ENCODE assay signal across 8 cellular contexts in the genomic region with DNA sequence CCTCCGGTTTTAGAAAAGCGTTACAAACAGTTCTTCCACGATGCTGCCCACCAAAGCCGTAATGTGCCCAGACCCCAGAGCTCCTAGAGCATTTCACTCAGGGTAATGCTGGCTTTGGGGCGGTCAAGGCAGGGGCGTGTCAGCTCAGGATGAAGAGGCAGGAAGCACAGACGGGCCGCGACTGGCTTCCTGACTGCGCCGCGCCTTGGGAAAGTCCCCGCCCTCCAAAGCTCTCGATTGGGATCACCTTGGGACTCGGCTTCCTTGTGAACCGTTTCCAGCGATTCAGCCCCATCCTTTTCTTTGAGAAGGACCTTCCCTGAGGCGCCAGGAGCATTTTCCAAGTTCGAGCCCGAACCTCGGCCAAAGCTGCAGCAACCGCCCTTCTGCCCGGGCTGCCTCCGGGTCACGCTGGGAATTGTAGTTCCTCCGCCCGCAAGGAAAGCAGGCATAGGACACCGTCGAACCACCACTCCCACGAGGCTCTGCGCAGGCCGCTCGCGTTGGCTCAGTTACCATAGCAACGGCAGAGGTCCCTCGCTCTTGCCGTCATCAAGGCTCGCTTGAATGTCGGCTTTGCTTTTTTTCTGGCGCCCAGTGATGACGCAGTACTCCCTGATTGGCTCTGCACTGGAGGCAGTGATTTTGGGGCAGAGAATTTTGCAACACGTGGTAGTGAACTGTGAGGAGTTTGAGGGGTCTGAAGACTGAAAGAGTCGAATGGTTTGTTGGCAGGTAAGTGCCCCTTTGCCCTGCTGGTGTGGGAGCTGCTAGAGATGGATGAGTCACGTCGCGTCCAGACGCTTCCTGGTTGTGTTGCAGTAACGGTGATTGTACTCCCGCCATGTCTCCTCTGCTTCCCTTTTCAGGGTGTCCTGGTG. TPM values are rescaled to one million over a fixed set of nuclear protein-coding genes. Genes with fewer than 3 reads are reported as not detected.
DNase-seq lines count a peak whose midpoint lies in the region; ATAC-seq and TF ChIP-seq lines count a peak whose summit lies in the region.

Gene CCDC191, minus strand, starts transcription at position 397 of the 881 bp plus-strand sequence. Its CDS starts 60 bp downstream, at position 337.
Gene QTRT2, plus strand, starts transcription at position 608 of the 881 bp plus-strand sequence. CDS start 8,521 bp downstream, outside the sequence.

- no peaks in the 10 kb centered on the region for H3K27me3 Mint-ChIP-seq in activated naive CD4-positive, alpha-beta T cell treated with anti-CD3 and anti-CD28 coated beads, Interleukin-2, amount 50 U/mL, for 24 hours

- no peak for TF ChIP-seq POLR2A in suprapubic skin (IDR thresholded peaks at IDR 0.05)

- H3K36me3 Mint-ChIP-seq in activated naive CD4-positive, alpha-beta T cell treated with anti-CD3 and anti-CD28 coated beads, Interleukin-2, amount 50 U/mL, for 24 hours: peaks cover 5% of the 10 kb centered on the region

- peak within 1 kb of the TSS; percentile 91 for H3K4me3 ChIP-seq in GM08714 (ENCODE audit: low read length)
- peak within 1 kb of the TSS; percentile 97 for H3K4me3 ChIP-seq in SK-N-MC
- H3K4me3 ChIP-seq in suprapubic skin: peak within 1 kb of the TSS; percentile 71

- peak within 1 kb of the TSS; percentile 86 for H3K9ac ChIP-seq in SK-N-MC (ENCODE audit: insufficient read length)

- peaks cover 50% of the 10 kb centered on the region for H3K4me1 Mint-ChIP-seq in activated naive CD4-positive, alpha-beta T cell treated with anti-CD3 and anti-CD28 coated beads, Interleukin-2, amount 50 U/mL, for 24 hours

- H3K9me3 ChIP-seq in SK-N-MC (ENCODE audit: low read depth, low read length) (no peaks in the 10 kb centered on the region), suprapubic skin (no peaks in the 10 kb centered on the region)

- no peak for TF ChIP-seq EP300 in suprapubic skin (IDR thresholded peaks at IDR 0.05)

- H3K4me3 Mint-ChIP-seq in activated naive CD4-positive, alpha-beta T cell treated with anti-CD3 and anti-CD28 coated beads, Interleukin-2, amount 50 U/mL, for 24 hours: peak within 1 kb of the TSS; percentile 95

- DNase-seq in NCI-H1048 (lab: John Stamatoyannopoulos, UW) (peak; percentile 96), SK-N-MC (ENCODE audit: low read depth, low spot score) (peak; percentile 96), glomerular endothelial cell (ENCODE audit: extremely low read depth, low read depth, low spot score) (peak; percentile 95), nucleus accumbens (lab: John Stamatoyannopoulos, UW) (peak; percentile 91 to 100 (median 99)), suprapubic skin (ENCODE audit: low spot score in 2 of 2) (peak; percentile 99)

- peak; percentile 97 for ATAC-seq in HG02588 (IDR thresholded peaks at IDR 0.05; ENCODE audit: unreplicated experiment)

- H3K27ac Mint-ChIP-seq in activated naive CD4-positive, alpha-beta T cell treated with anti-CD3 and anti-CD28 coated beads, Interleukin-2, amount 50 U/mL, for 24 hours: peak within 1 kb of the TSS; percentile 98

- peaks cover 23% of the 10 kb centered on the region for H3K4me1 ChIP-seq in suprapubic skin

- H3K9me3 Mint-ChIP-seq in activated naive CD4-positive, alpha-beta T cell treated with anti-CD3 and anti-CD28 coated beads, Interleukin-2, amount 50 U/mL, for 24 hours: no peaks in the 10 kb centered on the region

- H3K36me3 ChIP-seq in SK-N-MC (ENCODE audit: insufficient read depth, low read length) (peaks cover 6% of the 10 kb centered on the region; the same call in 1 of the 2 replicates), suprapubic skin (no peaks in the 10 kb centered on the region)

- WGBS in suprapubic skin: 0% methylated on average over 30 of the region's 49 CpGs

- TF ChIP-seq CTCF in suprapubic skin (IDR thresholded peaks at IDR 0.05): no peak

- peak within 1 kb of the TSS; percentile 51; the same call in 1 of the 2 replicates for H3K27ac ChIP-seq in SK-N-MC
- H3K27ac ChIP-seq in suprapubic skin: peak within 1 kb of the TSS; percentile 66

- no peaks in the 10 kb centered on the region for H3K27me3 ChIP-seq in suprapubic skin

RNA-seq across cellular contexts. Expression of gene CCDC191, which starts in this region (rescaled TPM):
- total RNA-seq in glomerular endothelial cell (1.5 and 4.8 TPM in 2 replicates), suprapubic skin (10 to 100 TPM in 1 of 4 donors, 1 to 10 TPM in 3; 2.6 to 10.9 (median 4.8) TPM)

RNA-seq across cellular contexts. Expression of gene QTRT2, which starts in this region (rescaled TPM):
- total RNA-seq in glomerular endothelial cell (13.3 and 21.0 TPM in 2 replicates), suprapubic skin (10 to 100 TPM; 16.4 to 19.7 (median 18.9) TPM)

Comparison
In these comparisons a context has a peak if more than half of its experiments do, and no peak if none do; other contexts are left out.
1. Peak in every context shown above with its lines: DNase-seq, ATAC-seq, H3K4me3 ChIP-seq and H3K27ac ChIP-seq.